ENCODE assay signal across 1 cellular context in genomic region chr4:41994461-41994860, GRCh38.
TF ChIP-seq lines count a peak whose summit lies in the region.

No MANE protein-coding gene starts in this region.

TF ChIP-seq in GM23338, 12 proteins besides CTCF, POLR2A, EP300 and RAD21 (continued from another document):
- TF ChIP-seq REST (IDR thresholded peaks at IDR 0.05; ENCODE audit: unreplicated experiment) (no peak), NANOG (IDR thresholded peaks at IDR 0.05; ENCODE audit: borderline replicate concordance) (no peak), EZH2 (IDR thresholded peaks at IDR 0.05; ENCODE audit: low read depth, unreplicated experiment) (no peak), ZNF462 (CRISPR knock-in tag; IDR thresholded peaks at IDR 0.05) (no peak), ZNF331 (CRISPR knock-in tag; IDR thresholded peaks at IDR 0.05; ENCODE audit: low read depth) (no peak), ETS1 (IDR thresholded peaks at IDR 0.05) (no peak), CREB1 (CRISPR knock-in tag; IDR thresholded peaks at IDR 0.05; ENCODE audit: low read depth) (no peak), STAT1 (IDR thresholded peaks at IDR 0.05; ENCODE audit: unreplicated experiment) (no peak), EZH2phosphoT487 (IDR thresholded peaks at IDR 0.05; ENCODE audit: unreplicated experiment) (no peak), JUNB (IDR thresholded peaks at IDR 0.05; ENCODE audit: unreplicated experiment) (no peak)
TF ChIP-seq in GM23338: peak in this region for 0.
